ENCODE assay signal across 24 cellular contexts in genomic region chr1:70372426-70372825, GRCh38.
"Had no signal": no experiment of that assay in that cellular context is flagged by ENCODE, and none has a peak within 500 bp of the region (broad histone marks: within the 10 kb centered on the region; RNA-seq: fewer than 3 reads in every experiment).

No MANE protein-coding gene starts in this region.

- H3K9me3 ChIP-seq: ovary, psoas muscle, right lobe of liver, sigmoid colon, stomach, thoracic aorta, thyroid gland, transverse colon, upper lobe of right lung, uterus had no signal

- H3K36me3 ChIP-seq: neural progenitor cell, ovary, right lobe of liver, thoracic aorta, thyroid gland, transverse colon, upper lobe of right lung, uterus had no signal

- H3K4me3 ChIP-seq: neural progenitor cell, ovary, psoas muscle, right lobe of liver, sigmoid colon, stomach, thoracic aorta, thyroid gland, transverse colon, upper lobe of right lung, uterus had no signal

- H3K9ac ChIP-seq: neural progenitor cell, parathyroid adenoma had no signal

- H3K4me1 ChIP-seq: parathyroid adenoma, psoas muscle, right lobe of liver, sigmoid colon, stomach, thyroid gland, upper lobe of right lung, uterus had no signal

- DNase-seq: natural killer cell; occipital lobe; ovary; posterior cingulate gyrus; psoas muscle; right cardiac atrium; right lobe of liver; sigmoid colon; small intestine; stimulated activated CD4-positive, alpha-beta T cell treated with anti-CD3 and anti-CD28 coated beads, Interleukin-15, amount 100 ng/mL, for 24 hours; stimulated activated CD4-positive, alpha-beta T cell treated with anti-CD3 and anti-CD28 coated beads, Interleukin-2, amount 100 ng/mL, for 24 hours; stimulated activated CD4-positive, alpha-beta T cell treated with anti-CD3 and anti-CD28 coated beads, Interleukin-2, amount 100 ng/mL, for 48 hours; stimulated activated CD4-positive, alpha-beta T cell treated with anti-CD3 and anti-CD28 coated beads, Interleukin-4, amount 100 ng/mL, for 24 hours; stimulated activated naive B cell treated with anti-CD40 and anti-IgM and Interleukin-4, amounts not matched to agents 10 μg/mL and 1 μg/mL and 100 μg/mL, for 72 hours; stimulated activated naive CD4-positive, alpha-beta T cell treated with Interleukin-2 at 50 U/mL for 16 hours; stomach; thyroid gland; transverse colon; upper lobe of right lung; uterus had no signal

- H3K27ac ChIP-seq: neural progenitor cell, ovary, parathyroid adenoma, psoas muscle, right lobe of liver, sigmoid colon, stomach, thoracic aorta, thyroid gland, transverse colon, upper lobe of right lung, uterus had no signal

- ATAC-seq: natural killer cell; psoas muscle; right cardiac atrium; right lobe of liver; stimulated activated effector memory CD8-positive, alpha-beta T cell treated with anti-CD3 and anti-CD28 coated beads, Interleukin-12 subunit alpha, Interleukin-12 subunit beta, amount 100 ng/mL, for 72 hours; stimulated activated naive B cell treated with anti-CD40 and anti-IgM and Interleukin-4, amounts not matched to agents 10 μg/mL and 1 μg/mL and 100 μg/mL, for 72 hours; upper lobe of right lung had no signal

- H3K27me3 ChIP-seq: neural progenitor cell, ovary, right lobe of liver, sigmoid colon, stomach, thyroid gland, transverse colon, upper lobe of right lung, uterus had no signal
